In genomic region chr17:21373034-21373433, GRCh38 we compare ENCODE assay signal across 1 cellular context.
TF ChIP-seq lines count a peak whose summit lies in the region.

No MANE protein-coding gene starts in this region.

TF ChIP-seq in H1, 55 proteins besides CTCF, POLR2A, EP300 and RAD21:
- TF ChIP-seq SAP30 (IDR thresholded peaks at IDR 0.05; ENCODE audit: insufficient read depth, insufficient replicate concordance, low read length): no peak
- no peak for TF ChIP-seq RFX5 (IDR thresholded peaks at IDR 0.05; ENCODE audit: borderline replicate concordance, low read depth, low read length)
- TF ChIP-seq SP1 (IDR thresholded peaks at IDR 0.05; ENCODE audit: low read depth, low read length): no peak
- TF ChIP-seq KDM4A (IDR thresholded peaks at IDR 0.05; ENCODE audit: low read depth, low read length, severe bottlenecking): no peak
- no peak for TF ChIP-seq RBBP5 (IDR thresholded peaks at IDR 0.05; ENCODE audit: borderline replicate concordance, low read depth, low read length)
- TF ChIP-seq SIRT6 (IDR thresholded peaks at IDR 0.05; ENCODE audit: low read length): no peak
- TF ChIP-seq GTF2F1 (IDR thresholded peaks at IDR 0.05; ENCODE audit: borderline replicate concordance, low read depth, low read length): no peak
